In the genomic region with DNA sequence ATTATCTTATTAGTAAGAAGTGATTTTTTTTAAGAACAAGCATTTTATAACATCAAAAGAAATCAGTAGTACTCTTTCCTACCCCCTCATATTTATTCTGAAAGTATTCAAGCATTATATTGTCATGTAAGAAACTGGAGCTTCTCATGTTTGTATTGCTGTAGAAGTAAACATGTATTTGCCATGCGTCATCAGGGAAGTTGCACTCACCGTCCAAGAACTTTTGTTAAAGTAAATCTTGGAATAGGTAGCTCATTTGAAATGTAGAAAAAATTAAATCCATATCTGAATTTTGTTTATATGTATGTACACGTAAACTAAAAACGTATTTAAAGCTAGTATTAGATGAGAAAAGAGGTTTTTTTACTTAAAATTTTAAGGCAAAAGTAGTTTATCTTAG, we compare ENCODE assay signal across 26 cellular contexts.
DNase-seq lines count a peak whose midpoint lies in the region; ATAC-seq and TF ChIP-seq lines count a peak whose summit lies in the region.
"Had no signal": no experiment of that assay in that cellular context is flagged by ENCODE, and none has a peak within 500 bp of the region (broad histone marks: within the 10 kb centered on the region; RNA-seq: fewer than 3 reads in every experiment).

No MANE protein-coding gene starts in this region.

- H3K4me3 ChIP-seq in breast epithelium, result no peak overlapping the region
- no peak overlapping the region for H3K4me3 ChIP-seq in ascending aorta
- no peak overlapping the region for H3K4me3 ChIP-seq in fibroblast of villous mesenchyme (ENCODE audit: low read depth, low read length)
- H3K4me3 ChIP-seq in thoracic aorta, result no peak overlapping the region
- H3K4me3 ChIP-seq: prostate gland, skin epidermis, stomach, upper lobe of right lung had no signal

- no peak overlapping the region for H3K27ac Mint-ChIP-seq in MCF 10A (ENCODE audit: low read depth, unreplicated experiment)
- H3K27ac Mint-ChIP-seq in activated naive CD4-positive, alpha-beta T cell treated with anti-CD3 and anti-CD28 coated beads, Interleukin-2, amount 10 ng/mL, durations not matched to agents 7 days and 5 days, result no peak overlapping the region
- H3K27ac Mint-ChIP-seq: activated CD4-positive, alpha-beta T cell treated with anti-CD3 and anti-CD28 coated beads for 36 hours; activated naive CD8-positive, alpha-beta T cell treated with anti-CD3 and anti-CD28 coated beads, Interleukin-2, amount 50 U/mL, for 24 hours had no signal

- H3K4me1 ChIP-seq in breast epithelium (peaks cover 0 to 4% of the 10 kb centered on the region in 2 donors), ascending aorta (peaks cover 0 to 23% of the 10 kb centered on the region in 2 donors), thoracic aorta (ENCODE audit: control insufficient read depth in 1 of 2, low read depth in 2 of 2) (peaks cover 25 to 52% of the 10 kb centered on the region in 2 donors)

- BruUV-seq in MCF 10A (replicated peaks; lab: Mats Ljungman, UMichigan), result no TSS peak

- no peak for TF ChIP-seq POLR2A in breast epithelium (IDR thresholded peaks at IDR 0.05)

- H3K4me3 Mint-ChIP-seq in MCF 10A (ENCODE audit: unreplicated experiment), result no peak overlapping the region
- no peak overlapping the region for H3K4me3 Mint-ChIP-seq in activated naive CD4-positive, alpha-beta T cell treated with anti-CD3 and anti-CD28 coated beads, Interleukin-2, amount 10 ng/mL, durations not matched to agents 7 days and 5 days
- H3K4me3 Mint-ChIP-seq: activated CD4-positive, alpha-beta T cell treated with anti-CD3 and anti-CD28 coated beads for 36 hours; activated naive CD8-positive, alpha-beta T cell treated with anti-CD3 and anti-CD28 coated beads, Interleukin-2, amount 50 U/mL, for 24 hours; natural killer cell had no signal

- DNase-seq in MCF 10A (ENCODE audit: unreplicated experiment) (peak; percentile 32), breast epithelium (ENCODE audit: low spot score in 2 of 2) (no peak), ascending aorta (ENCODE audit: low spot score in 2 of 2) (no peak), fibroblast of villous mesenchyme (ENCODE audit: low read depth) (peak; percentile 28), thoracic aorta (ENCODE audit: low spot score) (no peak), GM19238 (ENCODE audit: insufficient read length, low spot score) (no peak)
- no peak for DNase-seq in stimulated activated CD4-positive, alpha-beta T cell treated with anti-CD3 and anti-CD28 coated beads, Interleukin-15, amount 100 ng/mL, for 24 hours
- DNase-seq in activated naive CD4-positive, alpha-beta T cell treated with anti-CD3 and anti-CD28 coated beads, Interleukin-2, amount 10 ng/mL, durations not matched to agents 7 days and 5 days, result no peak
- DNase-seq: 8988T; activated CD4-positive, alpha-beta T cell treated with anti-CD3 and anti-CD28 coated beads for 36 hours; activated naive CD8-positive, alpha-beta T cell treated with anti-CD3 and anti-CD28 coated beads, Interleukin-2, amount 50 U/mL, for 24 hours; GDM1; H7; hypothalamus; kidney; mesendoderm; natural killer cell; NCI-H2029 treated with DMSO at 0.1 percent for 48 hours; NCI-H446; RPMI8226; stimulated activated CD4-positive, alpha-beta T cell treated with anti-CD3 and anti-CD28 coated beads, Interleukin-4, amount 100 ng/mL, for 1 hour; stomach; SW 1271; upper lobe of right lung had no signal

- POLR2A ChIA-PET in MCF 10A (lab: Yijun Ruan, JAX), result interaction anchor here (0.6 kb wide), 1 partner anchor 649 kb away, joined by 4 read pairs; no protein-coding TSS in a partner anchor

- no peak overlapping the region for H3K27ac ChIP-seq in breast epithelium
- H3K27ac ChIP-seq in ascending aorta, result peak overlapping the region; percentile 19 to 63
- peak overlapping the region; percentile 45 to 66 for H3K27ac ChIP-seq in thoracic aorta
- H3K27ac ChIP-seq: prostate gland, skin epidermis, upper lobe of right lung had no signal

- no peaks in the 10 kb centered on the region for H3K9me3 Mint-ChIP-seq in MCF 10A (ENCODE audit: unreplicated experiment)
- H3K9me3 Mint-ChIP-seq in activated naive CD4-positive, alpha-beta T cell treated with anti-CD3 and anti-CD28 coated beads, Interleukin-2, amount 10 ng/mL, durations not matched to agents 7 days and 5 days, result no peaks in the 10 kb centered on the region
- H3K9me3 Mint-ChIP-seq: activated naive CD8-positive, alpha-beta T cell treated with anti-CD3 and anti-CD28 coated beads, Interleukin-2, amount 50 U/mL, for 24 hours; natural killer cell had no signal

- intact Hi-C loops in MCF 10A (cut with micrococcal nuclease), result no loop called here
- intact Hi-C loops in breast epithelium (cut with DNase I; ENCODE audit: low total_unique reads), result no loop called here
- intact Hi-C loops in ascending aorta (cut with DNase I), result loop anchor here (2.0 to 5.0 kb wide), 2 partner anchors 97 to 207 kb away; a partner anchor contains a TSS

- CTCF ChIA-PET in MCF 10A (lab: Yijun Ruan, JAX), result interaction anchor here (0.6 kb wide), 1 partner anchor 1133 kb away, joined by 4 read pairs; no protein-coding TSS in a partner anchor
- CTCF ChIA-PET in activated naive CD4-positive, alpha-beta T cell treated with anti-CD3 and anti-CD28 coated beads, Interleukin-2, amount 10 ng/mL, durations not matched to agents 7 days and 5 days (lab: Charles Lee), result no interaction called here

- H3K27me3 Mint-ChIP-seq in MCF 10A (ENCODE audit: insufficient read depth, unreplicated experiment), result no peaks in the 10 kb centered on the region
- H3K27me3 Mint-ChIP-seq in activated naive CD4-positive, alpha-beta T cell treated with anti-CD3 and anti-CD28 coated beads, Interleukin-2, amount 10 ng/mL, durations not matched to agents 7 days and 5 days, result no peaks in the 10 kb centered on the region
- H3K27me3 Mint-ChIP-seq: activated CD4-positive, alpha-beta T cell treated with anti-CD3 and anti-CD28 coated beads for 36 hours; activated naive CD8-positive, alpha-beta T cell treated with anti-CD3 and anti-CD28 coated beads, Interleukin-2, amount 50 U/mL, for 24 hours had no signal

- H3K36me3 Mint-ChIP-seq in MCF 10A (ENCODE audit: insufficient read depth, unreplicated experiment), result peaks cover 73% of the 10 kb centered on the region
- H3K36me3 Mint-ChIP-seq in activated naive CD4-positive, alpha-beta T cell treated with anti-CD3 and anti-CD28 coated beads, Interleukin-2, amount 10 ng/mL, durations not matched to agents 7 days and 5 days, result peaks cover 43% of the 10 kb centered on the region
- H3K36me3 Mint-ChIP-seq: natural killer cell had no signal

- no peaks in the 10 kb centered on the region for H3K9me3 ChIP-seq in breast epithelium
- H3K9me3 ChIP-seq in ascending aorta, result no peaks in the 10 kb centered on the region
- H3K9me3 ChIP-seq in thoracic aorta, result no peaks in the 10 kb centered on the region
- H3K9me3 ChIP-seq: prostate gland, stomach, upper lobe of right lung had no signal

- no peaks in the 10 kb centered on the region for H3K27me3 ChIP-seq in breast epithelium
- no peaks in the 10 kb centered on the region for H3K27me3 ChIP-seq in ascending aorta
- no peaks in the 10 kb centered on the region for H3K27me3 ChIP-seq in thoracic aorta (replicated peaks; ENCODE audit: insufficient read depth)
- H3K27me3 ChIP-seq: stomach, upper lobe of right lung had no signal

- peaks cover 5% of the 10 kb centered on the region for H3K36me3 ChIP-seq in breast epithelium
- peaks cover 0 to 18% of the 10 kb centered on the region in 2 donors for H3K36me3 ChIP-seq in ascending aorta
- H3K36me3 ChIP-seq in thoracic aorta, result peaks cover 4% of the 10 kb centered on the region
- H3K36me3 ChIP-seq: prostate gland had no signal

- ATAC-seq in thoracic aorta (ENCODE audit: insufficient number of reproducible peaks, low FRiP score, low read depth), result no peak
- ATAC-seq: activated CD4-positive, alpha-beta T cell treated with anti-CD3 and anti-CD28 coated beads for 36 hours; activated naive CD8-positive, alpha-beta T cell treated with anti-CD3 and anti-CD28 coated beads, Interleukin-2, amount 50 U/mL, for 24 hours; natural killer cell; upper lobe of right lung had no signal

- H3K4me1 Mint-ChIP-seq in MCF 10A (ENCODE audit: insufficient read depth, unreplicated experiment), result peaks cover 16% of the 10 kb centered on the region
- no peaks in the 10 kb centered on the region for H3K4me1 Mint-ChIP-seq in activated naive CD4-positive, alpha-beta T cell treated with anti-CD3 and anti-CD28 coated beads, Interleukin-2, amount 10 ng/mL, durations not matched to agents 7 days and 5 days

- TF ChIP-seq CTCF in MCF 10A (IDR thresholded peaks at IDR 0.05; ENCODE audit: unreplicated experiment) (no peak), breast epithelium (IDR thresholded peaks at IDR 0.05) (no peak), ascending aorta (IDR thresholded peaks at IDR 0.05) (no peak), fibroblast of villous mesenchyme (IDR thresholded peaks at IDR 0.05; ENCODE audit: insufficient read depth, low read depth, low read length) (no peak), thoracic aorta (IDR thresholded peaks at IDR 0.05) (no peak)

Comparison
In these comparisons a context has a peak if more than half of its experiments do, and no peak if none do; other contexts are left out.
1. DNase-seq: peak in MCF 10A (single experiment) and fibroblast of villous mesenchyme (single experiment); none in breast epithelium (0 of 2), ascending aorta (0 of 2), thoracic aorta (single experiment), GM19238 (single experiment), stimulated activated CD4-positive, alpha-beta T cell treated with anti-CD3 and anti-CD28 coated beads, Interleukin-15, amount 100 ng/mL, for 24 hours (single experiment) and activated naive CD4-positive, alpha-beta T cell treated with anti-CD3 and anti-CD28 coated beads, Interleukin-2, amount 10 ng/mL, durations not matched to agents 7 days and 5 days (single experiment).
2. H3K27ac ChIP-seq: peak in ascending aorta (2 of 2) and thoracic aorta (2 of 2); none in breast epithelium (0 of 2).